Comparison of ENCODE assay signal across 8 cellular contexts in the genomic region with DNA sequence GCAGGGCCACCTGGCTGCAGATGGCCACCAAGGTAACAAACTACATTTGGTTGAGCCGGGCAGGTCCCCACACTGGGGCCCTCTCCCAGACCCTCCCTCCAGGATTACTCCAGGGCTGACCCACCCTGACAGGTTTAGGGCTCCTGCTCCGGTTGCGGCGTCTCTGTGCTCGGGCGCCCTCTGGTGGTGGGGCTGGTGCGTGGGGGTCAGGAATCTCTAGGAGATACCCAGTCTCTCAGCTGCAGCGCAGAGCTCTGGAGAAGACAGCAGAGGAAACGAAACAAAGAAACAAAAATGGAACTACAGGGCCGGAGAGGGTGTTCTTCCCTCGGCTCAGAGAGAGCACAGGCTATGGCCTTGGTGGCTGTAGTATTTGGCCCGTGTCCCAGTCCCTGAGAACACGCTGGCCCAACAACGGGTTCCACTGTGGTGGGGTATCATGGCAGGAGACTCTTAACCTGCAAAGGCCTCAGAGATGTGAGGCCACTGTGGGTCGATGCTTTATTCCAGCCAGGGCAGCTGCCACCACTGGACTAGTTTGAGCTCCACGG. TPM values are rescaled to one million over a fixed set of nuclear protein-coding genes. Genes with fewer than 3 reads are reported as not detected.
DNase-seq lines count a peak whose midpoint lies in the region; ATAC-seq lines count a peak whose summit lies in the region.

No MANE protein-coding gene starts in this region.

- no peaks in the 10 kb centered on the region for H3K9me3 Mint-ChIP-seq in activated naive CD8-positive, alpha-beta T cell treated with anti-CD3 and anti-CD28 coated beads, Interleukin-2, amount 10 ng/mL, durations not matched to agents 7 days and 5 days

- ATAC-seq in HG03159 (IDR thresholded peaks at IDR 0.05; ENCODE audit: unreplicated experiment) (peak; percentile 41), left ventricle myocardium superior (peak; percentile 47), HG02938 (IDR thresholded peaks at IDR 0.05; ENCODE audit: unreplicated experiment) (no peak)
- peak; percentile 51 for ATAC-seq in activated naive CD8-positive, alpha-beta T cell treated with anti-CD3 and anti-CD28 coated beads, Interleukin-2, amount 10 ng/mL, durations not matched to agents 7 days and 5 days (ENCODE audit: low read depth)

- DNase-seq in DMS53 treated with DMSO at 0.1 percent for 48 hours (lab: John Stamatoyannopoulos, UW; ENCODE audit: unreplicated experiment) (peak; percentile 21), T follicular helper cell (ENCODE audit: low read depth) (peak; percentile 54), left ventricle myocardium superior (peak; percentile 85), skeletal muscle cell (ENCODE audit: low read depth) (no peak), HCEC 1CT (no peak)
- peak; percentile 87 for DNase-seq in activated naive CD8-positive, alpha-beta T cell treated with anti-CD3 and anti-CD28 coated beads, Interleukin-2, amount 10 ng/mL, durations not matched to agents 7 days and 5 days

- peak overlapping the region; percentile 83 for H3K4me3 Mint-ChIP-seq in activated naive CD8-positive, alpha-beta T cell treated with anti-CD3 and anti-CD28 coated beads, Interleukin-2, amount 10 ng/mL, durations not matched to agents 7 days and 5 days

- intact Hi-C loops in left ventricle myocardium superior (cut with micrococcal nuclease) = loop anchor here (10.0 kb wide), 1 partner anchor 90 kb away; no protein-coding TSS in a partner anchor

- no peak overlapping the region for H3K27ac Mint-ChIP-seq in activated naive CD8-positive, alpha-beta T cell treated with anti-CD3 and anti-CD28 coated beads, Interleukin-2, amount 10 ng/mL, durations not matched to agents 7 days and 5 days

- POLR2A ChIA-PET in activated naive CD8-positive, alpha-beta T cell treated with anti-CD3 and anti-CD28 coated beads, Interleukin-2, amount 10 ng/mL, durations not matched to agents 7 days and 5 days (lab: Charles Lee) = no interaction called here

- peaks cover 61% of the 10 kb centered on the region for H3K27me3 Mint-ChIP-seq in activated naive CD8-positive, alpha-beta T cell treated with anti-CD3 and anti-CD28 coated beads, Interleukin-2, amount 10 ng/mL, durations not matched to agents 7 days and 5 days

- H3K4me3 ChIP-seq in skeletal muscle cell (ENCODE audit: low read depth, low read length) = peak overlapping the region; percentile 61

- peaks cover 14% of the 10 kb centered on the region for H3K4me1 Mint-ChIP-seq in activated naive CD8-positive, alpha-beta T cell treated with anti-CD3 and anti-CD28 coated beads, Interleukin-2, amount 10 ng/mL, durations not matched to agents 7 days and 5 days

- no peaks in the 10 kb centered on the region for H3K36me3 Mint-ChIP-seq in activated naive CD8-positive, alpha-beta T cell treated with anti-CD3 and anti-CD28 coated beads, Interleukin-2, amount 10 ng/mL, durations not matched to agents 7 days and 5 days

RNA-seq across cellular contexts. Expression of a gene that starts 2.4 kb away (rescaled TPM):
- total RNA-seq in activated naive CD8-positive, alpha-beta T cell treated with anti-CD3 and anti-CD28 coated beads, Interleukin-2, amount 10 ng/mL, durations not matched to agents 7 days and 5 days = under 1 TPM; 0.25 to 0.28 TPM
- 16.1 TPM for total RNA-seq in left ventricle myocardium superior

Comparison
In these comparisons a context has a peak if more than half of its experiments do, and no peak if none do; other contexts are left out.
1. DNase-seq: peak in DMS53 treated with DMSO at 0.1 percent for 48 hours (single experiment), T follicular helper cell (single experiment), activated naive CD8-positive, alpha-beta T cell treated with anti-CD3 and anti-CD28 coated beads, Interleukin-2, amount 10 ng/mL, durations not matched to agents 7 days and 5 days (single experiment) and left ventricle myocardium superior (single experiment); none in skeletal muscle cell (single experiment) and HCEC 1CT (single experiment).
2. RNA of a gene that starts 2.4 kb away (total RNA-seq): 16.1 TPM in left ventricle myocardium superior (single experiment); 0.25 to 0.28 TPM in activated naive CD8-positive, alpha-beta T cell treated with anti-CD3 and anti-CD28 coated beads, Interleukin-2, amount 10 ng/mL, durations not matched to agents 7 days and 5 days; every median in the first group is over 10 times any median in the second.